9 cellular contexts compared by ENCODE assay signal in the genomic region with DNA sequence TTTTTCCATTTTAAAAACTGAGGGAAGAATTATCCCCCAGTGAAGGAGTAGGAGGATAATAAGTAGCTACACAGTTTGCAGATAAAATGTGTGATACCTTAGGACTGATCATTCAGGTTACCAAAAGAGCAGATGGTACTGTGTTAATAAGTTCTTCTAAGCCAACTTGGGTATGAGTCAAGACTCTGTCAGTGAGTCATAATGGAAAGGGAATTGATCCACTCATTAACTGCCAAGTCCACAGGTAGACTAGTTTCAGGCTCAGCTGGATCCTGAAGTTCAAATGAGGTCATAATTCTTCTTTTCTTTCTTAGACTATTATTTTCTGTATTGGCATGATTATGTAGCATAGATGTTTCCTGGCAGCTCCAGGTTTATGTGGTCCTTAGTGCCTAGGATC.
DNase-seq lines count a peak whose midpoint lies in the region; ATAC-seq and TF ChIP-seq lines count a peak whose summit lies in the region.
"Had no signal": no experiment of that assay in that cellular context is flagged by ENCODE, and none has a peak within 500 bp of the region (broad histone marks: within the 10 kb centered on the region; RNA-seq: fewer than 3 reads in every experiment).

No MANE protein-coding gene starts in this region.

- H3K9me3 Mint-ChIP-seq in HFFc6, result no peaks in the 10 kb centered on the region

- no peaks in the 10 kb centered on the region for H3K9me3 ChIP-seq in gastrocnemius medialis

- peak; percentile 81 for ATAC-seq in GM18508 (IDR thresholded peaks at IDR 0.05; ENCODE audit: insufficient read depth, unreplicated experiment)
- ATAC-seq in GM21529 (IDR thresholded peaks at IDR 0.05; ENCODE audit: unreplicated experiment), result peak; percentile 81
- peak; percentile 70 for ATAC-seq in HG03520 (IDR thresholded peaks at IDR 0.05; ENCODE audit: unreplicated experiment)
- no peak for ATAC-seq in gastrocnemius medialis

- H3K36me3 ChIP-seq in gastrocnemius medialis, result peaks cover 0 to 9% of the 10 kb centered on the region in 2 donors

- intact Hi-C loops in gastrocnemius medialis (cut with DNase I; ENCODE audit: low total_unique reads), result no loop called here

- no peak overlapping the region for H3K4me3 ChIP-seq in gastrocnemius medialis

- no peaks in the 10 kb centered on the region for H3K27me3 ChIP-seq in gastrocnemius medialis

- no peak overlapping the region for H3K27ac Mint-ChIP-seq in HFFc6
- H3K27ac Mint-ChIP-seq: activated naive CD8-positive, alpha-beta T cell had no signal

- no peak overlapping the region for H3K27ac ChIP-seq in gastrocnemius medialis

- DNase-seq in iris pigment epithelial cell (ENCODE audit: low read depth) (peak; percentile 20), ecto neural progenitor cell (ENCODE audit: low spot score) (no peak), gastrocnemius medialis (no peak), HFFc6 (no peak), SK-N-DZ (ENCODE audit: low spot score) (no peak)

- TF ChIP-seq CTCF in gastrocnemius medialis (IDR thresholded peaks at IDR 0.05 in 4 of 5, conservative IDR thresholded peaks at IDR 0.05 in 1 of 5) (no peak), HFFc6 (IDR thresholded peaks at IDR 0.05) (no peak)

- H3K4me1 ChIP-seq in gastrocnemius medialis, result peaks cover 4 to 10% of the 10 kb centered on the region in 2 donors

- TF ChIP-seq POLR2A in gastrocnemius medialis (IDR thresholded peaks at IDR 0.05), result no peak

- H3K4me3 Mint-ChIP-seq in HFFc6, result no peak overlapping the region
- H3K4me3 Mint-ChIP-seq: activated naive CD8-positive, alpha-beta T cell had no signal

- H3K36me3 Mint-ChIP-seq in HFFc6 (ENCODE audit: low read depth), result no peaks in the 10 kb centered on the region; the same call in 1 of the 2 replicates

- in situ Hi-C loops in gastrocnemius medialis (cut with MboI; ENCODE audit: low sequenced_read_pairs in 4 of 4), result no loop called here

- H3K4me1 Mint-ChIP-seq in HFFc6 (ENCODE audit: low read depth), result no peaks in the 10 kb centered on the region

- no peaks in the 10 kb centered on the region for H3K27me3 Mint-ChIP-seq in HFFc6 (ENCODE audit: insufficient read depth)
- H3K27me3 Mint-ChIP-seq: activated naive CD8-positive, alpha-beta T cell had no signal

Comparison
In these comparisons a context has a peak if more than half of its experiments do, and no peak if none do; other contexts are left out.
1. ATAC-seq: peak in GM18508 (single experiment), GM21529 (single experiment) and HG03520 (single experiment); none in gastrocnemius medialis (0 of 2).